In the genomic region with DNA sequence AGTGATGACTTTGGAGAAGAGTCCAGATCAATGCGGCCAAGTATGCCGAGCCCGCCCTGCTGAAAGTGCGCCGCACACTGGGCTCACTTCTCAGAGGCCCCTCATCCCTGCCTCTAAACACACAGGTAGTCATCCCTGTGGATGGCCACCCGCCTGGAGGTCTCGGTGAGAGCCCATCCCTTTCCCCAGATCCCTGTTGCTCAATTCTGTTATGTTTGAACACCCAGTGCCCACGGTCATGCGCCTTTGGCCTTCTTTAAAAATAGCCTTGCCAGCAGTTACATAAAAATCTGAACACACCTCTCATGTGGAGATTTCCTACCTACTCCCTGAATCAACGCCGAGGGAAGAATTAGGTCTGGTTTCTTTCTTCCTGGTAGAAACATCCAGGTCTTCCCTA, we compare ENCODE assay signal across 19 cellular contexts. TPM values are rescaled to one million over a fixed set of nuclear protein-coding genes. Genes with fewer than 3 reads are reported as not detected.
A peak's percentile ranks its signal among the peaks of the same experiment; 100 is the strongest.
DNase-seq lines count a peak whose midpoint lies in the region; TF ChIP-seq lines count a peak whose summit lies in the region.
"Had no signal": no experiment of that assay in that cellular context is flagged by ENCODE, and none has a peak within 500 bp of the region (broad histone marks: within the 10 kb centered on the region; RNA-seq: fewer than 3 reads in every experiment).

No MANE protein-coding gene starts in this region.

- H3K4me1 Mint-ChIP-seq in Caco-2 (ENCODE audit: low read depth, unreplicated experiment) (peaks cover 37% of the 10 kb centered on the region), progenitor cell of endocrine pancreas (ENCODE audit: low read depth) (peaks cover 18% of the 10 kb centered on the region)
- H3K4me1 Mint-ChIP-seq: activated T-helper 17 cell treated with anti-CD3 and anti-CD28 coated beads, Interleukin-2, amount 50 U/mL, for 72 hours had no signal

- CTCF ChIA-PET in Caco-2 (lab: Charles Lee) (no interaction called here), mammary epithelial cell (lab: Charles Lee; ENCODE audit: low non-redundant PET) (no interaction called here)

- dilution Hi-C loops in mammary epithelial cell (cut with HindIII; ENCODE audit: low sequenced_read_pairs): no loop called here

- peaks cover 88% of the 10 kb centered on the region for H3K79me2 ChIP-seq in mammary epithelial cell (ENCODE audit: insufficient read depth, low read length)

- H3K4me3 ChIP-seq in Caco-2 (ENCODE audit: low read depth, low read length) (no peak overlapping the region), mammary epithelial cell (replicated peaks in 1 of 3; ENCODE audit: insufficient read depth in 1 of 3, low read depth in 2 of 3, low read length in 3 of 3) (no peak overlapping the region), iPS-20b (ENCODE audit: low read length) (no peak overlapping the region)
- H3K4me3 ChIP-seq: esophagus squamous epithelium, K562 had no signal

- H3K27me3 Mint-ChIP-seq in Caco-2 (ENCODE audit: insufficient read depth, unreplicated experiment) (no peaks in the 10 kb centered on the region), progenitor cell of endocrine pancreas (no peaks in the 10 kb centered on the region)
- H3K27me3 Mint-ChIP-seq: activated T-helper 17 cell treated with anti-CD3 and anti-CD28 coated beads, Interleukin-2, amount 50 U/mL, for 72 hours; CD8-positive, alpha-beta memory T cell had no signal

- DNase-seq in Caco-2 (no peak), mammary epithelial cell (no peak), progenitor cell of endocrine pancreas (ENCODE audit: low spot score, unreplicated experiment) (no peak), SIG-M5 (lab: John Stamatoyannopoulos, UW) (no peak), KBM-7 (no peak), NCI-H510A treated with DMSO at 0.1 percent for 48 hours (lab: John Stamatoyannopoulos, UW) (no peak)
- no peak for DNase-seq in activated CD4-positive, alpha-beta T cell treated with anti-CD3 and anti-CD28 coated beads, Interleukin-2, amount 50 U/mL, for 48 hours
- DNase-seq: anterior cingulate cortex; CD8-positive, alpha-beta memory T cell; cortex of kidney; esophagus squamous epithelium; kidney glomerular epithelial cell; NCI-H1105; NCI-H2171 treated with DMSO at 0.1 percent for 48 hours; stimulated activated naive CD8-positive, alpha-beta T cell treated with anti-CD3 and anti-CD28 coated beads, Interleukin-15, Interleukin-2, amounts not matched to agents 100 U/mL and 50 U/mL, for 24 hours had no signal

- H3K4me2 ChIP-seq in mammary epithelial cell (ENCODE audit: insufficient read depth, low read depth, low read length): peak overlapping the region; percentile 10

- H3K9ac ChIP-seq in mammary epithelial cell (ENCODE audit: insufficient read depth, low read length) (peak overlapping the region; percentile 7), iPS-20b (ENCODE audit: low read depth, low read length) (0 out of 2 replicates have a peak overlapping the region, but pooled peaks have one; percentile 20)

- H3K36me3 Mint-ChIP-seq in Caco-2 (ENCODE audit: insufficient read depth, unreplicated experiment): peaks cover 60% of the 10 kb centered on the region
- peaks cover 9% of the 10 kb centered on the region for H3K36me3 Mint-ChIP-seq in progenitor cell of endocrine pancreas (ENCODE audit: insufficient read depth)

- BruUV-seq in Caco-2 (replicated peaks; lab: Mats Ljungman, UMichigan) (no TSS peak), mammary epithelial cell (replicated peaks; lab: Mats Ljungman, UMichigan) (no TSS peak)

- H3K36me3 ChIP-seq in Caco-2 (ENCODE audit: control insufficient read depth, insufficient read depth, low read length) (no peaks in the 10 kb centered on the region; the same call in 1 of the 2 replicates), mammary epithelial cell (ENCODE audit: insufficient read depth, low read length) (peaks cover 9% of the 10 kb centered on the region), iPS-20b (ENCODE audit: insufficient read depth, low read depth, low read length) (peaks cover 55% of the 10 kb centered on the region)

- intact Hi-C loops in Caco-2 (cut with micrococcal nuclease; ENCODE audit: unreplicated experiment) (no loop called here), mammary epithelial cell (cut with micrococcal nuclease) (no loop called here)

- in situ Hi-C loops in mammary epithelial cell (cut with MboI; ENCODE audit: low sequenced_read_pairs in 2 of 2): loop anchor here in 1 of 2 donors (25.0 kb wide), 1 partner anchor 269 kb away; no protein-coding TSS in a partner anchor
- in situ Hi-C loops in KBM-7 (cut with MboI; ENCODE audit: low pct_unique_long_range_greater_than_20kb, low sequenced_read_pairs): no loop called here

- H3K4me1 ChIP-seq in Caco-2 (peaks cover 4% of the 10 kb centered on the region; the same call in 1 of the 2 replicates), mammary epithelial cell (ENCODE audit: insufficient read depth, low read length) (peaks cover 38% of the 10 kb centered on the region), iPS-20b (ENCODE audit: insufficient read depth, low read length) (peaks cover 14% of the 10 kb centered on the region)

- peak overlapping the region; percentile 12 for H3K27ac ChIP-seq in mammary epithelial cell (ENCODE audit: insufficient read depth, low read depth, low read length)
- H3K27ac ChIP-seq in iPS-20b (ENCODE audit: low read length): no peak overlapping the region
- H3K27ac ChIP-seq: esophagus squamous epithelium had no signal

- H3K27ac Mint-ChIP-seq in Caco-2 (ENCODE audit: unreplicated experiment) (peak overlapping the region; percentile 69), progenitor cell of endocrine pancreas (peak overlapping the region; percentile 84)

- TF ChIP-seq CTCF in Caco-2 (IDR thresholded peaks at IDR 0.05; ENCODE audit: insufficient read depth in 1 of 2, low read depth in 1 of 2, low read length in 1 of 2, severe bottlenecking in 1 of 2, unreplicated experiment in 1 of 2) (no peak), mammary epithelial cell (conservative IDR thresholded peaks at IDR 0.05 in 1 of 2, IDR thresholded peaks at IDR 0.05 in 1 of 2; ENCODE audit: extremely low read depth in 1 of 2, insufficient read depth in 1 of 2, low read depth in 1 of 2, low read length in 2 of 2) (peak in 1 of 2 donors; percentile 3), progenitor cell of endocrine pancreas (IDR thresholded peaks at IDR 0.05; ENCODE audit: unreplicated experiment) (no peak)

- no peaks in the 10 kb centered on the region for H3K27me3 ChIP-seq in Caco-2 (replicated peaks; ENCODE audit: control insufficient read depth, insufficient read depth, low read length)
- H3K27me3 ChIP-seq in mammary epithelial cell (ENCODE audit: insufficient read depth, low read length): no peaks in the 10 kb centered on the region
- no peaks in the 10 kb centered on the region for H3K27me3 ChIP-seq in iPS-20b (ENCODE audit: insufficient read depth, low read length)
- H3K27me3 ChIP-seq: esophagus squamous epithelium had no signal

- H3K9me3 Mint-ChIP-seq in Caco-2 (ENCODE audit: unreplicated experiment) (no peaks in the 10 kb centered on the region), progenitor cell of endocrine pancreas (ENCODE audit: low read depth) (no peaks in the 10 kb centered on the region)
- H3K9me3 Mint-ChIP-seq: activated T-helper 17 cell treated with anti-CD3 and anti-CD28 coated beads, Interleukin-2, amount 50 U/mL, for 72 hours; CD8-positive, alpha-beta memory T cell had no signal

- no peaks in the 10 kb centered on the region for H3K9me3 ChIP-seq in Caco-2
- H3K9me3 ChIP-seq in mammary epithelial cell (replicated peaks; ENCODE audit: insufficient read depth, low read length): no peaks in the 10 kb centered on the region
- no peaks in the 10 kb centered on the region for H3K9me3 ChIP-seq in iPS-20b (ENCODE audit: insufficient read depth, low read depth, low read length)
- H3K9me3 ChIP-seq: esophagus squamous epithelium had no signal

- no peak overlapping the region for H2AFZ ChIP-seq in mammary epithelial cell (ENCODE audit: low read depth, low read length)

- H4K20me1 ChIP-seq in mammary epithelial cell (ENCODE audit: insufficient read depth, low read length): peaks cover 6% of the 10 kb centered on the region

- H3K4me3 Mint-ChIP-seq in Caco-2 (ENCODE audit: unreplicated experiment): no peak overlapping the region
- no peak overlapping the region for H3K4me3 Mint-ChIP-seq in progenitor cell of endocrine pancreas (ENCODE audit: low read depth)
- H3K4me3 Mint-ChIP-seq: activated T-helper 17 cell treated with anti-CD3 and anti-CD28 coated beads, Interleukin-2, amount 50 U/mL, for 72 hours; CD8-positive, alpha-beta memory T cell had no signal

- POLR2A ChIA-PET in Caco-2 (lab: Charles Lee): no interaction called here

- 13% methylated on average over 11 of the region's 11 CpGs for WGBS in mammary epithelial cell (ENCODE audit: low coverage, missing lambda C conversion rate)

RNA-seq across cellular contexts. Expression of a gene that starts 11.9 kb away (rescaled TPM):
- total RNA-seq in Caco-2 (2022): 117 and 118 TPM in 2 replicates
- 10 to 100 TPM; 33.3 to 88.1 TPM for total RNA-seq in mammary epithelial cell
- polyA plus RNA-seq in mammary epithelial cell: 71.0 TPM
- 110 TPM for polyA minus RNA-seq in mammary epithelial cell
- 125 and 130 TPM in 2 replicates for total RNA-seq in progenitor cell of endocrine pancreas

RNA-seq across cellular contexts. Expression of a gene that starts 50.1 kb away (rescaled TPM):
- 129 and 146 TPM in 2 replicates for total RNA-seq in Caco-2 (2022)
- 10 to 100 TPM; 52.7 to 94.3 TPM for total RNA-seq in mammary epithelial cell
- polyA plus RNA-seq in mammary epithelial cell: 38.1 TPM
- 51.2 TPM for polyA minus RNA-seq in mammary epithelial cell
- total RNA-seq in progenitor cell of endocrine pancreas: 75.0 and 75.2 TPM in 2 replicates

RNA-seq across cellular contexts. Expression of a gene that starts 59.0 kb away (rescaled TPM):
- not detected in 2 replicates for total RNA-seq in Caco-2 (2022)
- not detected for total RNA-seq in mammary epithelial cell
- not detected for polyA plus RNA-seq in mammary epithelial cell
- polyA minus RNA-seq in mammary epithelial cell: not detected
- total RNA-seq in progenitor cell of endocrine pancreas: not detected in 2 replicates
- total RNA-seq: CD8-positive, alpha-beta memory T cell; esophagus squamous epithelium; K562; posterior vena cava had no signal
- polyA plus RNA-seq: CD8-positive, alpha-beta memory T cell had no signal
